9 cellular contexts compared by ENCODE assay signal in genomic region chr21:37574316-37574715, GRCh38.
"Had no signal": no experiment of that assay in that cellular context is flagged by ENCODE, and none has a peak within 500 bp of the region (broad histone marks: within the 10 kb centered on the region; RNA-seq: fewer than 3 reads in every experiment).

No MANE protein-coding gene starts in this region.

- FAIRE-seq: HTR-8/SVneo, K562 had no signal

- DNase-seq: H7, HFFc6, IMR-90, KG1 had no signal

- H3K4me1 Mint-ChIP-seq: GM23338 had no signal

- H3K4me3 ChIP-seq: GM23338, HAP-1, K562 had no signal

- ATAC-seq: GM23338, HCT116 had no signal

- H3K36me3 ChIP-seq: HAP-1 had no signal

- H3K4me1 ChIP-seq: HAP-1 had no signal

- H3K4me2 ChIP-seq: GM23338 had no signal

- H3K27ac Mint-ChIP-seq: GM23338, HFFc6 had no signal

- H3K4me3 Mint-ChIP-seq: GM23338, HFFc6 had no signal

- H3K9me3 ChIP-seq: HAP-1 had no signal

- H2AFZ ChIP-seq: GM23338 had no signal
